1 cellular context compared by ENCODE assay signal in the genomic region with DNA sequence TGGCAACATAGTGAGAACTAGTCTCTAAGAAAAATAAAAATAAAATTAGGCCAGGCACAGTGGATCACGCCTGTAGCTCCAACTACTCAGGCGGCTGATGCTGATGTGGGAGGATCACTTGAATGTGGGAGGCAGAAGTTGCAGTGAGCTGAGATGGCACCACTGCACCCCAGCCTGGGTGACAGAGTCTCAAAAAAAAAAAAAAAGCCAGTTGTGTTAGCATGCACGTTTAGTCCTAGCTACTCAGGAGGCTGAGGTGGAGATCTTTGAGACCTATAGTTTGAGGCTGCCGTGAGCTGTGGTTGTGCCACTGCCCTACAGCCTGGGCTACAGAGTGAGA.
TF ChIP-seq lines count a peak whose summit lies in the region.

No MANE protein-coding gene starts in this region.

TF ChIP-seq in IMR-90, 13 proteins besides CTCF, POLR2A, EP300 and RAD21:
- TF ChIP-seq SMC3 (IDR thresholded peaks at IDR 0.05; ENCODE audit: low read depth, low read length): no peak
- TF ChIP-seq FOS (IDR thresholded peaks at IDR 0.05; ENCODE audit: low read depth, low read length): no peak
- no peak for TF ChIP-seq MXI1 (IDR thresholded peaks at IDR 0.05; ENCODE audit: borderline replicate concordance, low read depth, low read length)
